In the genomic region with DNA sequence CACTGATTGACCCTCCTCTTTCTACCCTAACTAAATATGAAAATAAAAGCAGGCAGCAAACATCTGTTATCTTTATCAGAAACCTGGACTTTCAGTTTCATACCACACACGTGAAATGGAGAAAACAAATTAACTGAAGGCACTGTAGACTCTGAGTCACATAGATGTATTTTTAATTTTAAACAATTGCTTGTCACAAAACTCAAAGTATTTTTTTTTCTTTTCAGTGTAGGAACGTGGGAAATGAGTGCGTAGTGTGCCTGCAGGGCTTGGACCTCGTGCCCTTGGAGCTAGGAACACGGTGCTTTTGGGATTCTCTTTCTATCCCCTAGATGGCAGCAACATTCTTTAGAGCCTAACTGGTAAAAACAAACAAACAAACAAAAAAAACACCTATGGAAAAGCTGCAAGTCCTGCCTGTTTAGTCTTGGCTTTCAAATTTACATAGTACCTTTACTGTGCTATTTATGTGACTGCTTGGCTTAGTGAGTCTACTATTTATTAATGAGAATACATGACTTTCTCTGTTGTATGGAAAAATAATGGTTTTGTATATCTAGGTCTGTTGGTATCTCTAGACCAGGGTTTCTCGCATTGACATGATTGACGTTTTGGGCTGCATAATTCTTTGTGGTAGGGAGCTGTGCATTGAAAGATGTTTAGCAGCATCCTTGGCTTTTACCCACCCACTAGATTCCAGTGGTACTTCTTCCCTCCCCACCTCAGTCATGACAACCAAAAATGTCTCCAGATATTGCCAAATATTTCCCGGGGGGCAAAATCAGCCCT, we compare ENCODE assay signal across 8 cellular contexts. TPM values are rescaled to one million over a fixed set of nuclear protein-coding genes. Genes with fewer than 3 reads are reported as not detected.
DNase-seq lines count a peak whose midpoint lies in the region; ATAC-seq, FAIRE-seq and TF ChIP-seq lines count a peak whose summit lies in the region.

No MANE protein-coding gene starts in this region.

- no peak overlapping the region for H3K9ac ChIP-seq in NT2/D1 (ENCODE audit: insufficient read length, low read depth)

- TF ChIP-seq CTCF in bronchial epithelial cell (IDR thresholded peaks at IDR 0.05; ENCODE audit: insufficient read depth, low read length, severe bottlenecking) (peak; percentile 70), thoracic aorta (IDR thresholded peaks at IDR 0.05) (peak; percentile 34)

- peak overlapping the region in 1 of 2 donors; percentile 32 for H3K27ac ChIP-seq in thoracic aorta

- H3K4me3 ChIP-seq in NT2/D1 (ENCODE audit: insufficient read length, low read depth) (no peak overlapping the region), bronchial epithelial cell (ENCODE audit: low read depth, low read length) (no peak overlapping the region), thoracic aorta (peak overlapping the region; percentile 52)

- H3K9me3 ChIP-seq in NT2/D1 (ENCODE audit: insufficient read depth, low read length) (no peaks in the 10 kb centered on the region), thoracic aorta (no peaks in the 10 kb centered on the region)

- no peaks in the 10 kb centered on the region for H3K27me3 ChIP-seq in NT2/D1 (ENCODE audit: insufficient read depth, insufficient read length)
- no peaks in the 10 kb centered on the region for H3K27me3 ChIP-seq in bronchial epithelial cell (ENCODE audit: control insufficient read depth, insufficient read depth, low read length)
- H3K27me3 ChIP-seq in thoracic aorta (replicated peaks; ENCODE audit: insufficient read depth): no peaks in the 10 kb centered on the region

- FAIRE-seq in GM19239 (lab: Jason Lieb, UNC) (peak; percentile 82), bronchial epithelial cell (lab: Jason Lieb, UNC) (no peak)

- H3K4me1 ChIP-seq in NT2/D1 (ENCODE audit: insufficient read depth, insufficient read length): no peaks in the 10 kb centered on the region
- peaks cover 13 to 55% of the 10 kb centered on the region in 2 donors for H3K4me1 ChIP-seq in thoracic aorta (ENCODE audit: control insufficient read depth in 1 of 2, low read depth in 2 of 2)

- ATAC-seq in HG03103 (IDR thresholded peaks at IDR 0.05; ENCODE audit: low read depth, unreplicated experiment): peak; percentile 87
- no peak for ATAC-seq in thoracic aorta (ENCODE audit: insufficient number of reproducible peaks, low FRiP score, low read depth)

- H3K36me3 ChIP-seq in NT2/D1 (ENCODE audit: insufficient read depth, insufficient read length, low read length): no peaks in the 10 kb centered on the region
- H3K36me3 ChIP-seq in bronchial epithelial cell (ENCODE audit: control insufficient read depth, insufficient read depth, low read length): no peaks in the 10 kb centered on the region
- H3K36me3 ChIP-seq in thoracic aorta: no peaks in the 10 kb centered on the region

- DNase-seq in NCI-H2081 (lab: John Stamatoyannopoulos, UW): peak; percentile 30 to 32
- DNase-seq in NCI-H2081 treated with DMSO at 0.1 percent for 48 hours (lab: John Stamatoyannopoulos, UW): no peak
- DNase-seq in GM19239 (ENCODE audit: insufficient read length, low spot score): peak; percentile 10
- peak; percentile 25 for DNase-seq in NT2/D1 (ENCODE audit: low read depth, low spot score)
- peak; percentile 76 for DNase-seq in bronchial epithelial cell (ENCODE audit: low read depth)
- peak; percentile 78 for DNase-seq in kidney glomerular epithelial cell (lab: John Stamatoyannopoulos, UW)
- no peak for DNase-seq in thoracic aorta (ENCODE audit: low spot score)

RNA-seq across cellular contexts. Expression of a gene that starts 16.8 kb away (rescaled TPM):
- under 0.01 TPM in 1 of 2 replicates, not detected in the other for total RNA-seq in bronchial epithelial cell
- not detected for total RNA-seq in thoracic aorta

Comparison
In these comparisons a context has a peak if more than half of its experiments do, and no peak if none do; other contexts are left out.
1. DNase-seq: peak in NCI-H2081 (2 of 2), GM19239 (single experiment), NT2/D1 (single experiment), bronchial epithelial cell (single experiment) and kidney glomerular epithelial cell (single experiment); none in NCI-H2081 treated with DMSO at 0.1 percent for 48 hours (single experiment) and thoracic aorta (single experiment).